Comparison of ENCODE assay signal across 28 cellular contexts in the genomic region with DNA sequence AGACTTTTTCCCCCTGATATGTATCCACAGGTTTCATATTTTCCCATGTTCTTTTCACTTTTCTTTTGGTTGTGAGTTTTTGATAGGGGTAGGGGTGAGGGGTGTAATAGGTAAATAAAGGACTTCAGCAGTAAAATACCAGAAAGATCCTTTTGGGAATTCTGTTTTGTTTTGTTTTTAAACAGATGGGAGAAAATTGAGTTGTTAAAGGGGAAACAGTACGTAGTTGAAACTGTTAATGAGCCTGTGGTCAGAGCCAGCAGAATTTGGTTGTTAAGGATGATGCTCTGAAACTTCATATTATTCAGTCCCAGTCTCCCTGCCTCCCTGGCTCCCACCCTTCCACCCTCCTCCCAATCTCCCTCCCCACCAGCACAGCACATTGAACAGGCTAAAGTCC.
"Had no signal": no experiment of that assay in that cellular context is flagged by ENCODE, and none has a peak within 500 bp of the region (broad histone marks: within the 10 kb centered on the region; RNA-seq: fewer than 3 reads in every experiment).

No MANE protein-coding gene starts in this region.

- DNase-seq: colonic mucosa; effector CD8-positive, alpha-beta T cell; endodermal cell; foreskin melanocyte; glutamatergic neuron; heart right ventricle; hypothalamus; immature natural killer cell; islet precursor cell; left ventricle myocardium superior; lower lobe of right lung; sigmoid colon; stimulated activated CD4-positive, alpha-beta T cell treated with anti-CD3 and anti-CD28 coated beads, Interleukin-4, amount 100 ng/mL, for 4 hours; stimulated activated naive CD8-positive, alpha-beta T cell treated with anti-CD3 and anti-CD28 coated beads, Interleukin-15, Interleukin-2, amounts not matched to agents 100 U/mL and 50 U/mL, for 24 hours; substantia nigra; testis; tibial artery; upper lobe of left lung had no signal

- H3K9me3 ChIP-seq: colonic mucosa, esophagus muscularis mucosa, heart right ventricle, lower lobe of right lung, right atrium auricular region, sigmoid colon, testis, tibial artery, upper lobe of left lung had no signal

- H3K4me1 Mint-ChIP-seq: endodermal cell; stimulated activated memory B cell treated with anti-CD40 and anti-IgM and Interleukin-4, amounts not matched to agents 10 μg/mL and 1 μg/mL and 100 μg/mL, for 72 hours had no signal

- H2AFZ ChIP-seq: parathyroid adenoma had no signal

- H3K36me3 ChIP-seq: colonic mucosa, esophagus muscularis mucosa, heart right ventricle, lower lobe of right lung, neural progenitor cell, right atrium auricular region, sigmoid colon, tibial artery, upper lobe of left lung had no signal

- H3K27ac ChIP-seq: colonic mucosa, epithelial cell of prostate, esophagus muscularis mucosa, heart right ventricle, lower lobe of right lung, neural progenitor cell, parathyroid adenoma, right atrium auricular region, sigmoid colon, testis, tibial artery, upper lobe of left lung had no signal

- H3K4me1 ChIP-seq: colonic mucosa, neural progenitor cell, testis, tibial artery had no signal

- H3K27me3 ChIP-seq: colonic mucosa, esophagus muscularis mucosa, heart right ventricle, neural progenitor cell, right atrium auricular region, sigmoid colon, testis, tibial artery, upper lobe of left lung had no signal

- H3K36me3 Mint-ChIP-seq: immature natural killer cell; natural killer cell treated with Interleukin-12 subunit alpha and Interleukin-12 subunit beta and Interleukin-15 and Interleukin-18, amount 100 ng/mL, for 72 hours; neural progenitor cell; stimulated activated memory B cell treated with anti-CD40 and anti-IgM and Interleukin-4, amounts not matched to agents 10 μg/mL and 1 μg/mL and 100 μg/mL, for 72 hours had no signal

- H3K4me3 Mint-ChIP-seq: dendritic cell treated with granulocyte-macrophage colony-stimulating factor and Interleukin-4, amounts not matched to agents 40 ng/mL and 50 ng/mL, for 4 days; endodermal cell; immature natural killer cell; natural killer cell treated with Interleukin-12 subunit alpha and Interleukin-12 subunit beta and Interleukin-15 and Interleukin-18, amount 100 ng/mL, for 72 hours; neural progenitor cell; stimulated activated memory B cell treated with anti-CD40 and anti-IgM and Interleukin-4, amounts not matched to agents 10 μg/mL and 1 μg/mL and 100 μg/mL, for 72 hours had no signal

- H3K4me2 ChIP-seq: neural progenitor cell had no signal

- H3K9me3 Mint-ChIP-seq: dendritic cell treated with granulocyte-macrophage colony-stimulating factor and Interleukin-4, amounts not matched to agents 40 ng/mL and 50 ng/mL, for 4 days; endodermal cell; natural killer cell treated with Interleukin-12 subunit alpha and Interleukin-12 subunit beta and Interleukin-15 and Interleukin-18, amount 100 ng/mL, for 72 hours; neural progenitor cell; stimulated activated memory B cell treated with anti-CD40 and anti-IgM and Interleukin-4, amounts not matched to agents 10 μg/mL and 1 μg/mL and 100 μg/mL, for 72 hours had no signal

- H3K4me3 ChIP-seq: colonic mucosa, esophagus muscularis mucosa, heart right ventricle, lower lobe of right lung, neural progenitor cell, right atrium auricular region, sigmoid colon, testis, tibial artery, upper lobe of left lung had no signal

- ATAC-seq: heart right ventricle; left ventricle myocardium superior; natural killer cell treated with Interleukin-12 subunit alpha and Interleukin-12 subunit beta and Interleukin-15 and Interleukin-18, amount 100 ng/mL, for 72 hours; stimulated activated memory B cell treated with anti-CD40 and anti-IgM and Interleukin-4, amounts not matched to agents 10 μg/mL and 1 μg/mL and 100 μg/mL, for 72 hours; stimulated activated naive CD8-positive, alpha-beta T cell treated with anti-CD3 and anti-CD28 coated beads, Interleukin-15, Interleukin-2, amounts not matched to agents 100 U/mL and 50 U/mL, for 24 hours had no signal

- H3K27ac Mint-ChIP-seq: dendritic cell treated with granulocyte-macrophage colony-stimulating factor and Interleukin-4, amounts not matched to agents 40 ng/mL and 50 ng/mL, for 4 days; endodermal cell; immature natural killer cell; natural killer cell treated with Interleukin-12 subunit alpha and Interleukin-12 subunit beta and Interleukin-15 and Interleukin-18, amount 100 ng/mL, for 72 hours; neural progenitor cell; progenitor cell of endocrine pancreas; stimulated activated memory B cell treated with anti-CD40 and anti-IgM and Interleukin-4, amounts not matched to agents 10 μg/mL and 1 μg/mL and 100 μg/mL, for 72 hours had no signal

- H3K9ac ChIP-seq: neural progenitor cell, parathyroid adenoma had no signal

- FAIRE-seq: urothelium cell line had no signal

- H3K79me2 ChIP-seq: parathyroid adenoma had no signal
